Comparison of ENCODE assay signal across 8 cellular contexts in genomic region chr7:149623262-149623997, GRCh38.
DNase-seq lines count a peak whose midpoint lies in the region; ATAC-seq and TF ChIP-seq lines count a peak whose summit lies in the region.
"Not testable (repeated sequence)": the region's sequence is repeated elsewhere in the genome, so short reads cannot be mapped to it uniquely, and the experiment has no call there.

No MANE protein-coding gene starts in this region.

- CTCF ChIA-PET in activated CD8-positive, alpha-beta T cell treated with anti-CD3 and anti-CD28 coated beads, Interleukin-2, amount 10 ng/mL, durations not matched to agents 7 days and 5 days (lab: Charles Lee) = interaction anchor here (1.0 to 4.2 kb wide), 7 partner anchors 11 to 182 kb away, joined by 3 to 25 read pairs (median 4); no protein-coding TSS in a partner anchor

- H3K9me3 ChIP-seq in right atrium auricular region = not testable (repeated sequence)

- H3K4me1 ChIP-seq in right atrium auricular region = peaks cover 0 to 24% of the 10 kb centered on the region in 2 donors

- not testable (repeated sequence) for H3K9me3 Mint-ChIP-seq in activated CD8-positive, alpha-beta T cell treated with anti-CD3 and anti-CD28 coated beads, Interleukin-2, amount 10 ng/mL, durations not matched to agents 7 days and 5 days (ENCODE audit: insufficient read depth); naive thymus-derived CD8-positive, alpha-beta T cell; stimulated activated effector memory CD8-positive, alpha-beta T cell treated with anti-CD3 and anti-CD28 coated beads, Interleukin-12 subunit alpha, Interleukin-12 subunit beta, amount 100 ng/mL, for 72 hours

- DNase-seq in Ammon's horn (ENCODE audit: low spot score) (peak; percentile 25), HCEC 1CT (peak; percentile 53), NCI-H82 (lab: John Stamatoyannopoulos, UW) (peak; percentile 28), dorsolateral prefrontal cortex (peak in 8 of 10 donors; percentile 14 to 61 (median 44)), right atrium auricular region (ENCODE audit: low spot score) (peak; percentile 78)
- not testable (repeated sequence) for DNase-seq in activated CD8-positive, alpha-beta T cell treated with anti-CD3 and anti-CD28 coated beads, Interleukin-2, amount 10 ng/mL, durations not matched to agents 7 days and 5 days; naive thymus-derived CD8-positive, alpha-beta T cell; stimulated activated effector memory CD8-positive, alpha-beta T cell treated with anti-CD3 and anti-CD28 coated beads, Interleukin-12 subunit alpha, Interleukin-12 subunit beta, amount 100 ng/mL, for 72 hours (ENCODE audit: low spot score in 2 of 2)

- ATAC-seq in activated CD8-positive, alpha-beta T cell treated with anti-CD3 and anti-CD28 coated beads, Interleukin-2, amount 10 ng/mL, durations not matched to agents 7 days and 5 days; naive thymus-derived CD8-positive, alpha-beta T cell; stimulated activated effector memory CD8-positive, alpha-beta T cell treated with anti-CD3 and anti-CD28 coated beads, Interleukin-12 subunit alpha, Interleukin-12 subunit beta, amount 100 ng/mL, for 72 hours: not testable (repeated sequence)

- H3K27ac ChIP-seq in dorsolateral prefrontal cortex (peak overlapping the region in 21 of 59 donors; percentile 2 to 93 (median 83)), right atrium auricular region (peak overlapping the region; percentile 86 to 96)

- POLR2A ChIA-PET in activated CD8-positive, alpha-beta T cell treated with anti-CD3 and anti-CD28 coated beads, Interleukin-2, amount 10 ng/mL, durations not matched to agents 7 days and 5 days (lab: Charles Lee) = interaction anchor here (0.7 to 1.7 kb wide), 3 partner anchors 23 to 163 kb away, joined by 3 to 6 read pairs (median 4); no protein-coding TSS in a partner anchor
- POLR2A ChIA-PET in naive thymus-derived CD8-positive, alpha-beta T cell (lab: Charles Lee) = interaction anchor here (1.4 kb wide), 1 partner anchor 163 kb away, joined by 7 read pairs; the partner anchor contains the start of gene ZNF777

- H3K4me3 ChIP-seq in dorsolateral prefrontal cortex (peak overlapping the region; percentile 61 to 100 (median 90)), right atrium auricular region (peak overlapping the region; percentile 91 to 99)

- H3K27ac Mint-ChIP-seq in activated CD8-positive, alpha-beta T cell treated with anti-CD3 and anti-CD28 coated beads, Interleukin-2, amount 10 ng/mL, durations not matched to agents 7 days and 5 days = peak overlapping the region; percentile 80
- H3K27ac Mint-ChIP-seq in naive thymus-derived CD8-positive, alpha-beta T cell = peak overlapping the region; percentile 79 to 95 (median 90)
- H3K27ac Mint-ChIP-seq in stimulated activated effector memory CD8-positive, alpha-beta T cell treated with anti-CD3 and anti-CD28 coated beads, Interleukin-12 subunit alpha, Interleukin-12 subunit beta, amount 100 ng/mL, for 72 hours = peak overlapping the region; percentile 93

- not testable (repeated sequence) for H3K27me3 ChIP-seq in dorsolateral prefrontal cortex, right atrium auricular region

- H3K36me3 ChIP-seq in right atrium auricular region = peaks cover 28% of the 10 kb centered on the region

- H3K27me3 Mint-ChIP-seq in activated CD8-positive, alpha-beta T cell treated with anti-CD3 and anti-CD28 coated beads, Interleukin-2, amount 10 ng/mL, durations not matched to agents 7 days and 5 days (ENCODE audit: low read depth) = peaks cover 15% of the 10 kb centered on the region
- H3K27me3 Mint-ChIP-seq in naive thymus-derived CD8-positive, alpha-beta T cell = not testable (repeated sequence)

- peaks cover 33% of the 10 kb centered on the region for H3K36me3 Mint-ChIP-seq in activated CD8-positive, alpha-beta T cell treated with anti-CD3 and anti-CD28 coated beads, Interleukin-2, amount 10 ng/mL, durations not matched to agents 7 days and 5 days (ENCODE audit: low read depth)
- H3K36me3 Mint-ChIP-seq in naive thymus-derived CD8-positive, alpha-beta T cell = peaks cover 0 to 33% (median 4%) of the 10 kb centered on the region in 3 donors
- peaks cover 40% of the 10 kb centered on the region for H3K36me3 Mint-ChIP-seq in stimulated activated effector memory CD8-positive, alpha-beta T cell treated with anti-CD3 and anti-CD28 coated beads, Interleukin-12 subunit alpha, Interleukin-12 subunit beta, amount 100 ng/mL, for 72 hours

- not testable (repeated sequence) for TF ChIP-seq CTCF in dorsolateral prefrontal cortex (IDR thresholded peaks at IDR 0.05 in 54 of 56, conservative IDR thresholded peaks at IDR 0.05 in 2 of 56; ENCODE audit: low read depth in 1 of 56, partially characterized antibody in 56 of 56); right atrium auricular region (IDR thresholded peaks at IDR 0.05)

- peaks cover 43% of the 10 kb centered on the region for H3K4me1 Mint-ChIP-seq in activated CD8-positive, alpha-beta T cell treated with anti-CD3 and anti-CD28 coated beads, Interleukin-2, amount 10 ng/mL, durations not matched to agents 7 days and 5 days (ENCODE audit: low read depth)
- H3K4me1 Mint-ChIP-seq in naive thymus-derived CD8-positive, alpha-beta T cell = peaks cover 24 to 43% (median 35%) of the 10 kb centered on the region in 4 donors
- H3K4me1 Mint-ChIP-seq in stimulated activated effector memory CD8-positive, alpha-beta T cell treated with anti-CD3 and anti-CD28 coated beads, Interleukin-12 subunit alpha, Interleukin-12 subunit beta, amount 100 ng/mL, for 72 hours = peaks cover 48% of the 10 kb centered on the region

- H3K4me3 Mint-ChIP-seq in activated CD8-positive, alpha-beta T cell treated with anti-CD3 and anti-CD28 coated beads, Interleukin-2, amount 10 ng/mL, durations not matched to agents 7 days and 5 days = peak overlapping the region; percentile 90
- H3K4me3 Mint-ChIP-seq in naive thymus-derived CD8-positive, alpha-beta T cell = peak overlapping the region; percentile 88 to 97 (median 94)
- H3K4me3 Mint-ChIP-seq in stimulated activated effector memory CD8-positive, alpha-beta T cell treated with anti-CD3 and anti-CD28 coated beads, Interleukin-12 subunit alpha, Interleukin-12 subunit beta, amount 100 ng/mL, for 72 hours = peak overlapping the region; percentile 98

- intact Hi-C loops in dorsolateral prefrontal cortex (cut with DNase I) = loop anchor here (5.0 to 10.0 kb wide), 3 partner anchors 126 to 781 kb away; partner anchors contain the start of gene ZNF746 (in 1 of the 2)
